1 cellular context compared by ENCODE assay signal in genomic region chr16:18789850-18790706, GRCh38.
TF ChIP-seq lines count a peak whose summit lies in the region.

Gene RPS15A, minus strand, starts transcription at chr16:18790334. Its CDS starts 1,221 bp downstream, at chr16:18789113.

TF ChIP-seq in A549, 52 proteins besides CTCF, POLR2A, EP300 and RAD21 (continued from another document):
- TF ChIP-seq HMGXB4 (CRISPR knock-in tag; IDR thresholded peaks at IDR 0.05; ENCODE audit: borderline replicate concordance): 0 out of 2 replicates have a peak, but pooled peaks have one; percentile 33
- peak; percentile 97 for TF ChIP-seq MAX (IDR thresholded peaks at IDR 0.05)
- no peak for TF ChIP-seq CBX2 (IDR thresholded peaks at IDR 0.05; ENCODE audit: borderline replicate concordance, low read depth)
- TF ChIP-seq HES2 (IDR thresholded peaks at IDR 0.05): no peak
- peak; percentile 90 for TF ChIP-seq CHD2 (IDR thresholded peaks at IDR 0.05; ENCODE audit: low read length, partially characterized antibody)
- peak; percentile 64 for TF ChIP-seq GATA3 (IDR thresholded peaks at IDR 0.05; ENCODE audit: borderline replicate concordance)
- TF ChIP-seq MYC (IDR thresholded peaks at IDR 0.05; ENCODE audit: borderline replicate concordance, low read length): peak; percentile 95
- TF ChIP-seq RNF2 (IDR thresholded peaks at IDR 0.05; ENCODE audit: borderline replicate concordance, low read depth): no peak
- TF ChIP-seq FOXS1 (CRISPR knock-in tag; IDR thresholded peaks at IDR 0.05): no peak
- peak; percentile 61; the same call in 1 of the 2 replicates for TF ChIP-seq TFCP2L1 (CRISPR knock-in tag; IDR thresholded peaks at IDR 0.05)
- no peak for TF ChIP-seq TP53 (CRISPR knock-in tag; IDR thresholded peaks at IDR 0.05)
- TF ChIP-seq ZFP36 (IDR thresholded peaks at IDR 0.05; ENCODE audit: borderline replicate concordance, partially characterized antibody): no peak
- no peak for TF ChIP-seq NPAS2 (CRISPR knock-in tag; IDR thresholded peaks at IDR 0.05; ENCODE audit: borderline replicate concordance)
- TF ChIP-seq ZNF302 (CRISPR knock-in tag; IDR thresholded peaks at IDR 0.05): no peak
- peak; percentile 90 to 98 for TF ChIP-seq JUN (IDR thresholded peaks at IDR 0.05)
- TF ChIP-seq FOSL2 (IDR thresholded peaks at IDR 0.05): no peak
- 0 out of 2 replicates have a peak, but pooled peaks have one; percentile 19 for TF ChIP-seq FOSL2 (CRISPR knock-in tag; IDR thresholded peaks at IDR 0.05)
- TF ChIP-seq PHF8 (IDR thresholded peaks at IDR 0.05; ENCODE audit: borderline replicate concordance, low read depth): peak; percentile 87
- no peak for TF ChIP-seq CEBPB (IDR thresholded peaks at IDR 0.05)
- no peak for TF ChIP-seq HOXB13 (CRISPR knock-in tag; IDR thresholded peaks at IDR 0.05; ENCODE audit: low read depth)
- TF ChIP-seq NR3C1 (IDR thresholded peaks at IDR 0.05): no peak
TF ChIP-seq in A549: peak in this region for 13.
